In the genomic region with DNA sequence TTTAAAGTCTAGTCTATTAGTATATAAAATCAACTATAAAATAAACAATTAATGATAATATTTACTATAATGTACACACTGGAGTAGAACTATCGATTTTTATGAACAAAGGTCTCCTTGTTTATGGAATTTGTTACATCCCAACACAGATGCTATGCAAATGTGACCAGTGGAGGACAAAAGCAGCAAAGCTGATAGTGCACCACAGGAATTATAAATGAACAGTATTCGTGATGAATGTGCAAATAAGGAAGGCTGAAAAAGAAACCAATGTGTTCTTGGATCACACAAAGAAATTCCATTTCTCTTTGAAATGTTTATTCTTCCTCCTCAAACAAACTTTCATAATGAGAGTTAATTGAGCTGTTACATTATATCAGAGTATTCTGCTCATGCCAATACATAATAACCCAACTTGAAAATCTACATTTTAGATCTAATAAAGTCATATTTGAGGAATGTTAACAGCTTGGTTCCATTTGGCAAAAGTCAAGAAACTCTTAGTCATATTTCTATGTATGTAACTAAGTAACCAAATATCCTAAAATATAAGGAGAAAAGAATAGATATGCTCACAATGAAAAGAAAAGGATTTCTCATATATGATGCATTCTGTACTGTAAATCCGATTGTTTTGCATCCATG, we compare ENCODE assay signal across 27 cellular contexts.
DNase-seq lines count a peak whose midpoint lies in the region; TF ChIP-seq lines count a peak whose summit lies in the region.
"Had no signal": no experiment of that assay in that cellular context is flagged by ENCODE, and none has a peak within 500 bp of the region (broad histone marks: within the 10 kb centered on the region; RNA-seq: fewer than 3 reads in every experiment).

No MANE protein-coding gene starts in this region.

- in situ Hi-C loops in GM13976 (cut with MboI; ENCODE audit: low sequenced_read_pairs, unreplicated experiment) = no loop called here

- 14 to 31% (median 22%) methylated on average over 3 of the region's 3 CpGs for WGBS in stomach, 5 donors

- H3K4me1 ChIP-seq in adipocyte (ENCODE audit: control insufficient read depth, insufficient read depth, low read length) (peaks cover 17% of the 10 kb centered on the region), stomach (peaks cover 8 to 34% (median 18%) of the 10 kb centered on the region in 4 donors)
- H3K4me1 ChIP-seq: colonic mucosa, spleen, suprapubic skin had no signal

- no peak for TF ChIP-seq POLR2A in stomach (IDR thresholded peaks at IDR 0.05)

- no peak for TF ChIP-seq CTCF in fibroblast of mammary gland (conservative IDR thresholded peaks at IDR 0.05; ENCODE audit: control insufficient read depth, insufficient read depth, low read depth, low read length)
- no peak for TF ChIP-seq CTCF in stomach (IDR thresholded peaks at IDR 0.05)
- no peak for TF ChIP-seq CTCF in GM13976 (IDR thresholded peaks at IDR 0.05; ENCODE audit: borderline replicate concordance, control extremely low read depth, extremely low read depth, insufficient read depth, missing control alignments)

- no peaks in the 10 kb centered on the region for H3K9me3 ChIP-seq in adipocyte (ENCODE audit: control insufficient read depth, low read length)
- H3K9me3 ChIP-seq in stomach = no peaks in the 10 kb centered on the region
- H3K9me3 ChIP-seq: colonic mucosa, esophagus squamous epithelium, neutrophil, spleen, suprapubic skin had no signal

- no peak for TF ChIP-seq EP300 in stomach (IDR thresholded peaks at IDR 0.05)

- H3K36me3 ChIP-seq in adipocyte (ENCODE audit: control insufficient read depth, insufficient read depth, low read length, severe bottlenecking) (peaks cover 17% of the 10 kb centered on the region), stomach (no peaks in the 10 kb centered on the region)
- H3K36me3 ChIP-seq: colonic mucosa, esophagus squamous epithelium, neutrophil, spleen, suprapubic skin had no signal

- peak overlapping the region in 3 of 5 donors; percentile 8 to 70 (median 35) for H3K27ac ChIP-seq in stomach
- H3K27ac ChIP-seq: colonic mucosa, esophagus squamous epithelium, neutrophil, spleen, suprapubic skin had no signal

- H3K4me3 ChIP-seq in adipocyte (ENCODE audit: low read length) = no peak overlapping the region
- H3K4me3 ChIP-seq in fibroblast of mammary gland (ENCODE audit: control insufficient read depth, low read depth, low read length) = no peak overlapping the region
- H3K4me3 ChIP-seq in stomach = no peak overlapping the region
- H3K4me3 ChIP-seq: colonic mucosa, esophagus squamous epithelium, spleen, suprapubic skin had no signal

- DNase-seq in NCI-H146 (lab: John Stamatoyannopoulos, UW) (peak; percentile 21), NCI-H146 treated with DMSO at 0.1 percent for 48 hours (lab: John Stamatoyannopoulos, UW; ENCODE audit: unreplicated experiment) (no peak), adipocyte (ENCODE audit: low read depth) (peak; percentile 43), fibroblast of mammary gland (ENCODE audit: low read depth) (peak; percentile 6), stomach (no peak), HuH-7.5 (ENCODE audit: low spot score) (no peak), NCI-H748 (lab: John Stamatoyannopoulos, UW; ENCODE audit: unreplicated experiment) (no peak), GM13976 (ENCODE audit: low spot score) (no peak)
- DNase-seq: 8988T; activated CD4-positive, alpha-beta T cell treated with anti-CD3 and anti-CD28 coated beads for 1 hour; activated gamma-delta T cell; colonic mucosa; DMS79; endodermal cell; esophagus squamous epithelium; glutamatergic neuron; KBM-7; kidney glomerular epithelial cell; MM.1S; NCI-H1417 treated with DMSO at 0.1 percent for 48 hours; NK-92 treated with Interleukin-12 subunit alpha and Interleukin-12 subunit beta, amount 100 ng/mL, for 24 hours; SHP77; spleen; stimulated activated CD4-positive, alpha-beta T cell treated with anti-CD3 and anti-CD28 coated beads, Interleukin-2, amount 100 ng/mL, for 48 hours; T-cell had no signal

- intact Hi-C loops in stomach (cut with DNase I; ENCODE audit: low total_unique reads) = no loop called here

- no peaks in the 10 kb centered on the region for H3K27me3 ChIP-seq in adipocyte (replicated peaks; ENCODE audit: control insufficient read depth, insufficient read depth, low read length)
- H3K27me3 ChIP-seq in stomach = no peaks in the 10 kb centered on the region
- H3K27me3 ChIP-seq: colonic mucosa, esophagus squamous epithelium, neutrophil, spleen, suprapubic skin had no signal

- H3K9ac ChIP-seq in adipocyte (ENCODE audit: low read length) = no peak overlapping the region

Comparison
In these comparisons a context has a peak if more than half of its experiments do, and no peak if none do; other contexts are left out.
1. DNase-seq: peak in NCI-H146 (single experiment), adipocyte (single experiment) and fibroblast of mammary gland (single experiment); none in NCI-H146 treated with DMSO at 0.1 percent for 48 hours (single experiment), stomach (single experiment), HuH-7.5 (single experiment), NCI-H748 (single experiment) and GM13976 (single experiment).